ENCODE assay signal across 8 cellular contexts in the genomic region with DNA sequence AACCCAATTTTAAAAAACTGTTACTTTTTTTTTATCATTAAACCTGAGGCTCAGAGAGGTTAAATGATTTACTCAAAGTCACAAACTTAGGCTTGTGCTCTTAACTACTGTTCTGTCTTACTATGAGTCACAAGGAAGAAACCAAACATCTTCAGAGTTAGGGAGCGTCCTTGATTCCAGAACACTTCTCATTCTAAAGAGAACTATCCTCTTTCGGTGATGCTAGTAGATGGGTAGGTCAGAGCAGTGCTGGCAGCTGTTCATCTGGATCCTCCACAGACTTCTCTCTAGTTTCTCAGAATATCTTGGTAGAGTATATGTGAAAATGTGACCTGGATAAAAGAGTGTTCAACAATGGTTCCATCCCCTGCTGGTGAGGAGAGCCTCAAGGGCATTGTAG. TPM values are rescaled to one million over a fixed set of nuclear protein-coding genes. Genes with fewer than 3 reads are reported as not detected.
DNase-seq lines count a peak whose midpoint lies in the region; ATAC-seq and TF ChIP-seq lines count a peak whose summit lies in the region.

No MANE protein-coding gene starts in this region.

- ATAC-seq in GM18511 (IDR thresholded peaks at IDR 0.05; ENCODE audit: unreplicated experiment) (peak; percentile 29), HG02973 (IDR thresholded peaks at IDR 0.05; ENCODE audit: unreplicated experiment) (peak; percentile 29), mucosa of descending colon (peak; percentile 7), HG03045 (IDR thresholded peaks at IDR 0.05; ENCODE audit: unreplicated experiment) (no peak)

- H3K4me3 ChIP-seq in mucosa of descending colon = no peak overlapping the region

- DNase-seq in amniotic epithelial cell (ENCODE audit: low read depth) (peak; percentile 69), mucosa of descending colon (no peak), amniotic stem cell (lab: John Stamatoyannopoulos, UW) (no peak), NCI-H2171 treated with DMSO at 0.1 percent for 48 hours (lab: John Stamatoyannopoulos, UW) (no peak)
- no peak for DNase-seq in activated CD4-positive, CD25-positive, alpha-beta regulatory T cell (lab: John Stamatoyannopoulos, UW)

- no peaks in the 10 kb centered on the region for H3K9me3 ChIP-seq in mucosa of descending colon

- H3K4me1 ChIP-seq in mucosa of descending colon (ENCODE audit: low read depth) = peaks cover 46% of the 10 kb centered on the region

- no peaks in the 10 kb centered on the region for H3K36me3 ChIP-seq in mucosa of descending colon (ENCODE audit: low read depth)

- TF ChIP-seq CTCF in mucosa of descending colon (IDR thresholded peaks at IDR 0.05) = no peak

- intact Hi-C loops in mucosa of descending colon (cut with DNase I, micrococcal nuclease) = no loop called here

RNA-seq across cellular contexts. Expression of gene ARL6IP5, which starts 3.3 kb away (rescaled TPM):
- total RNA-seq in mucosa of descending colon = 100 to 1,000 TPM; 111 to 129 (median 119) TPM

RNA-seq across cellular contexts. Expression of gene UBA3, which starts 7.9 kb away (rescaled TPM):
- total RNA-seq in mucosa of descending colon = 10 to 100 TPM; 46.5 to 59.3 (median 51.8) TPM

RNA-seq across cellular contexts. Expression of gene LMOD3, which starts 34.4 kb away (rescaled TPM):
- total RNA-seq in mucosa of descending colon = under 1 TPM in 2 of 3 donors, not detected in 1; 0.13 to 0.34 TPM

RNA-seq across cellular contexts. Expression of gene TMF1, which starts 35.9 kb away (rescaled TPM):
- total RNA-seq in mucosa of descending colon = 10 to 100 TPM; 40.3 to 43.9 (median 43.4) TPM
